1 cellular context compared by ENCODE assay signal in genomic region chr15:88638626-88639372, GRCh38.
TF ChIP-seq lines count a peak whose summit lies in the region.

TSS of gene ISG20 (plus strand) at chr15:88639016. CDS start at chr15:88639367, 351 bp downstream.

TF ChIP-seq in K562, 482 proteins besides CTCF, POLR2A, EP300 and RAD21 (continued from another document and continues in another):
- peak; percentile 91 for TF ChIP-seq MGA (IDR thresholded peaks at IDR 0.05)
- no peak; a peak in 1 of 4 replicates for TF ChIP-seq SIX5 (IDR thresholded peaks at IDR 0.05; ENCODE audit: borderline replicate concordance in 1 of 2, insufficient read depth in 1 of 2, low read depth in 1 of 2, low read length in 2 of 2)
- no peak for TF ChIP-seq MAFK (IDR thresholded peaks at IDR 0.05; ENCODE audit: low read length)
- TF ChIP-seq CHAMP1 (IDR thresholded peaks at IDR 0.05): no peak
- peak; percentile 77; the same call in 1 of the 2 replicates for TF ChIP-seq ZBTB2 (IDR thresholded peaks at IDR 0.05)
- no peak for TF ChIP-seq PRMT5 (CRISPR knock-in tag; IDR thresholded peaks at IDR 0.05)
- peak in 1 of 2 experiments; percentile 73; a peak in 1 of 4 replicates for TF ChIP-seq KDM4B (IDR thresholded peaks at IDR 0.05; ENCODE audit: borderline replicate concordance in 2 of 2, low read depth in 1 of 2)
- peak; percentile 93 for TF ChIP-seq CBFA2T2 (conservative IDR thresholded peaks at IDR 0.05)
- TF ChIP-seq NKRF (IDR thresholded peaks at IDR 0.05; ENCODE audit: borderline replicate concordance): peak; percentile 61; the same call in 1 of the 2 replicates
- no peak for TF ChIP-seq HMGXB4 (CRISPR knock-in tag; IDR thresholded peaks at IDR 0.05)
- TF ChIP-seq E4F1 (CRISPR knock-in tag; IDR thresholded peaks at IDR 0.05; ENCODE audit: borderline replicate concordance): no peak
- TF ChIP-seq SRSF1 (IDR thresholded peaks at IDR 0.05; ENCODE audit: low read depth, low read length): no peak
- TF ChIP-seq PHF20 (IDR thresholded peaks at IDR 0.05; ENCODE audit: partially characterized antibody): no peak
- TF ChIP-seq L3MBTL2 (IDR thresholded peaks at IDR 0.05): peak; percentile 96
- TF ChIP-seq STAG1 (CRISPR knock-in tag; IDR thresholded peaks at IDR 0.05; ENCODE audit: borderline replicate concordance): no peak
- TF ChIP-seq RAD51 (IDR thresholded peaks at IDR 0.05; ENCODE audit: borderline replicate concordance, low read depth): peak; percentile 88
- TF ChIP-seq USF2 (CRISPR knock-in tag; IDR thresholded peaks at IDR 0.05): peak; percentile 92
- no peak for TF ChIP-seq SMARCA5 (IDR thresholded peaks at IDR 0.05)
- TF ChIP-seq ZNF395 (CRISPR knock-in tag; IDR thresholded peaks at IDR 0.05): peak; percentile 98
- 0 out of 2 replicates have a peak, but pooled peaks have one; percentile 12 for TF ChIP-seq NR2C2 (CRISPR knock-in tag; IDR thresholded peaks at IDR 0.05)
- TF ChIP-seq NR2C2 (tag; IDR thresholded peaks at IDR 0.05): peak; percentile 76; the same call in 1 of the 2 replicates
- peak; percentile 74; the same call in 1 of the 2 replicates for TF ChIP-seq MXI1 (IDR thresholded peaks at IDR 0.05; ENCODE audit: low read depth, low read length)
- no peak for TF ChIP-seq ZBTB26 (CRISPR knock-in tag; IDR thresholded peaks at IDR 0.05)
- peak; percentile 66 for TF ChIP-seq ZBTB7A (IDR thresholded peaks at IDR 0.05; ENCODE audit: borderline replicate concordance, control insufficient read depth, low read depth, low read length)
- TF ChIP-seq CHD1 (IDR thresholded peaks at IDR 0.05; ENCODE audit: low read length): no peak
- peak; percentile 62; the same call in 1 of the 2 replicates for TF ChIP-seq IRF2 (CRISPR knock-in tag; IDR thresholded peaks at IDR 0.05)
- no peak for TF ChIP-seq BRCA1 (IDR thresholded peaks at IDR 0.05)
- no peak for TF ChIP-seq BRCA1 (CRISPR knock-in tag; IDR thresholded peaks at IDR 0.05)
